In genomic region chr21:41943468-41944250, GRCh38 we compare ENCODE assay signal across 21 cellular contexts. TPM values are rescaled to one million over a fixed set of nuclear protein-coding genes. Genes with fewer than 3 reads are reported as not detected.
DNase-seq lines count a peak whose midpoint lies in the region; FAIRE-seq and TF ChIP-seq lines count a peak whose summit lies in the region.
"Had no signal": no experiment of that assay in that cellular context is flagged by ENCODE, and none has a peak within 500 bp of the region (broad histone marks: within the 10 kb centered on the region; RNA-seq: fewer than 3 reads in every experiment).

No MANE protein-coding gene starts in this region.

- no peak overlapping the region for H3K27ac Mint-ChIP-seq in chondrocyte (ENCODE audit: unreplicated experiment)

- H3K4me1 Mint-ChIP-seq in chondrocyte (ENCODE audit: low read depth), result peaks cover 8% of the 10 kb centered on the region

- DNase-seq in COLO829 (ENCODE audit: low spot score) (peak; percentile 69), chondrocyte (ENCODE audit: low spot score) (peak; percentile 34), left kidney (ENCODE audit: low read depth, low spot score) (peak; percentile 70), posterior vena cava (ENCODE audit: low spot score) (peak; percentile 62), dermis blood vessel endothelial cell (no peak), frontal cortex (ENCODE audit: low spot score in 2 of 2) (no peak), NCI-H128 (lab: John Stamatoyannopoulos, UW; ENCODE audit: unreplicated experiment) (no peak), NCI-H2196 (lab: John Stamatoyannopoulos, UW; ENCODE audit: unreplicated experiment) (no peak)
- DNase-seq: Calu3, DMS79, GM23248, NCI-H146, NCI-H2081 treated with DMSO at 0.1 percent for 48 hours, NCI-H345, NCI-H526 treated with DMSO at 0.1 percent for 48 hours, RPMI8226 had no signal

- intact Hi-C loops in posterior vena cava (cut with DNase I), result no loop called here

- no peaks in the 10 kb centered on the region for H3K9me3 Mint-ChIP-seq in chondrocyte (ENCODE audit: low read depth)

- H3K36me3 Mint-ChIP-seq in chondrocyte (ENCODE audit: low read depth), result peaks cover 6% of the 10 kb centered on the region

- FAIRE-seq in frontal cortex (lab: Jason Lieb, UNC), result no peak
- FAIRE-seq: A549, GM12878, GM18507, GM19239, K562 had no signal

- TF ChIP-seq CTCF in chondrocyte (IDR thresholded peaks at IDR 0.05), result no peak

- no peak overlapping the region for H3K4me3 Mint-ChIP-seq in chondrocyte (ENCODE audit: unreplicated experiment)

- H3K27me3 Mint-ChIP-seq in chondrocyte (ENCODE audit: low read depth), result no peaks in the 10 kb centered on the region

RNA-seq across cellular contexts. Expression of gene C2CD2, which starts 10.2 kb away (rescaled TPM):
- total RNA-seq in chondrocyte, result 8.9 to 18.2 TPM (median 18.1 TPM) in 3 replicates
- total RNA-seq in posterior vena cava, result 10 to 100 TPM; 28.0 to 43.1 TPM
- 51.7 and 63.0 TPM in 2 replicates for total RNA-seq in dermis blood vessel endothelial cell
- 9.4 TPM for total RNA-seq in frontal cortex

Comparison
In these comparisons a context has a peak if more than half of its experiments do, and no peak if none do; other contexts are left out.
1. DNase-seq: peak in COLO829 (single experiment), chondrocyte (single experiment), left kidney (single experiment) and posterior vena cava (single experiment); none in dermis blood vessel endothelial cell (single experiment), frontal cortex (0 of 2), NCI-H128 (single experiment) and NCI-H2196 (single experiment).